ENCODE assay signal across 1 cellular context in genomic region chr2:75324141-75324540, GRCh38.
TF ChIP-seq lines count a peak whose summit lies in the region.

No MANE protein-coding gene starts in this region.

TF ChIP-seq in IMR-90, 13 proteins besides CTCF, POLR2A, EP300 and RAD21:
- TF ChIP-seq, protein P1, sequence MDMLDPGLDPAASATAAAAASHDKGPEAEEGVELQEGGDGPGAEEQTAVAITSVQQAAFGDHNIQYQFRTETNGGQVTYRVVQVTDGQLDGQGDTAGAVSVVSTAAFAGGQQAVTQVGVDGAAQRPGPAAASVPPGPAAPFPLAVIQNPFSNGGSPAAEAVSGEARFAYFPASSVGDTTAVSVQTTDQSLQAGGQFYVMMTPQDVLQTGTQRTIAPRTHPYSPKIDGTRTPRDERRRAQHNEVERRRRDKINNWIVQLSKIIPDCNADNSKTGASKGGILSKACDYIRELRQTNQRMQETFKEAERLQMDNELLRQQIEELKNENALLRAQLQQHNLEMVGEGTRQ (IDR thresholded peaks at IDR 0.05; ENCODE audit: low read depth, low read length): peak; percentile 25; the same call in 1 of the 2 replicates
- TF ChIP-seq RFX5 (IDR thresholded peaks at IDR 0.05; ENCODE audit: low read depth, low read length): no peak
